ENCODE assay signal across 8 cellular contexts in the genomic region with DNA sequence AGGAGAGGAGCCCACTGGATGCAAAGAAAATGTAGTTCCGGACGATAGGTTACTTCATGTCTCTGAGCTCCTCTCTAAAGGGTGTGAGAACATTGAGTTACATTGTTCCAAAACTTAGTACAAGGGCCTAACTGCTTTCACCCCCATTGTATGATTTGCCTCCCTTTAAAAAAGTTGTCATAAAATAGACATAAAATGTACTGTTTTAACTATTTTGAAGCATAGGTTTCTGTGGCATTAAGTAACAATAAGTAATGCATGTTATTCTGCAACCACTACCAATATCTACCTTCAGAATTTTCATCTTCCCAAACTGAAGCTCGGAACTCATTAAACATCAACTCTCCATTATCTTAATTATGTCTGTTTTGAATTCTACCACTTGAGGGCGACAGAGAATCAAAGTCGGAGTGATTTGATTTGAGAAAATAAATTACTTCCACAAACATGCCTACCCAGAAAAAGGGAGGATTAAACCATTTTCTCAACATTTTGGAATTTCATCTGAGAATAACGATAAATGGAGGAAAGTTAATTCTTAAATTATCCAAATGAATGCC. TPM values are rescaled to one million over a fixed set of nuclear protein-coding genes. Genes with fewer than 3 reads are reported as not detected.
A peak's percentile ranks its signal among the peaks of the same experiment; 100 is the strongest.
DNase-seq lines count a peak whose midpoint lies in the region; ATAC-seq and TF ChIP-seq lines count a peak whose summit lies in the region.

No MANE protein-coding gene starts in this region.

- H3K4me1 Mint-ChIP-seq in CD4-positive, alpha-beta T cell (ENCODE audit: low read depth): no peaks in the 10 kb centered on the region

- H3K27ac Mint-ChIP-seq in CD4-positive, alpha-beta T cell: no peak overlapping the region

- H3K4me3 ChIP-seq in fibroblast of villous mesenchyme (ENCODE audit: low read depth, low read length): no peak overlapping the region
- H3K4me3 ChIP-seq in thoracic aorta: no peak overlapping the region

- H3K36me3 Mint-ChIP-seq in CD4-positive, alpha-beta T cell (ENCODE audit: low read depth): no peaks in the 10 kb centered on the region

- H3K27me3 Mint-ChIP-seq in CD4-positive, alpha-beta T cell: peaks cover 82% of the 10 kb centered on the region

- POLR2A ChIA-PET in CD4-positive, alpha-beta T cell (lab: Charles Lee): no interaction called here

- ATAC-seq in CD4-positive, alpha-beta T cell (ENCODE audit: poor library complexity): no peak
- ATAC-seq in thoracic aorta (ENCODE audit: insufficient number of reproducible peaks, low FRiP score, low read depth) (no peak), GM21423 (IDR thresholded peaks at IDR 0.05; ENCODE audit: unreplicated experiment) (no peak)

- no peak for DNase-seq in CD4-positive, alpha-beta T cell
- DNase-seq in HCEC 1CT (peak; percentile 29), SHP77 treated with DMSO at 0.1 percent for 48 hours (lab: John Stamatoyannopoulos, UW) (peak; percentile 12), fibroblast of villous mesenchyme (ENCODE audit: low read depth) (peak; percentile 64), thoracic aorta (ENCODE audit: low spot score) (no peak), NCI-H187 (lab: John Stamatoyannopoulos, UW) (no peak)
- no peak for DNase-seq in activated T-cell treated with anti-CD3 and anti-CD28 coated beads, Interleukin-2, amount 50 U/mL, for 48 hours

- CTCF ChIA-PET in CD4-positive, alpha-beta T cell (lab: Charles Lee): no interaction called here

- no peak overlapping the region for H3K4me3 Mint-ChIP-seq in CD4-positive, alpha-beta T cell

- no peak overlapping the region for H3K27ac ChIP-seq in CD4-positive, alpha-beta T cell (ENCODE audit: low read depth, low read length)
- H3K27ac ChIP-seq in thoracic aorta: no peak overlapping the region

- no peaks in the 10 kb centered on the region for H3K36me3 ChIP-seq in thoracic aorta

- H3K9me3 ChIP-seq in CD4-positive, alpha-beta T cell (ENCODE audit: control insufficient read depth, low read length): no peaks in the 10 kb centered on the region
- H3K9me3 ChIP-seq in thoracic aorta: no peaks in the 10 kb centered on the region

- peaks cover 0 to 11% of the 10 kb centered on the region in 2 donors for H3K4me1 ChIP-seq in thoracic aorta (ENCODE audit: control insufficient read depth in 1 of 2, low read depth in 2 of 2)

- no peaks in the 10 kb centered on the region for H3K9me3 Mint-ChIP-seq in CD4-positive, alpha-beta T cell

- TF ChIP-seq CTCF in CD4-positive, alpha-beta T cell (IDR thresholded peaks at IDR 0.05): peak; percentile 65
- TF ChIP-seq CTCF in fibroblast of villous mesenchyme (IDR thresholded peaks at IDR 0.05; ENCODE audit: insufficient read depth, low read depth, low read length): peak; percentile 64
- TF ChIP-seq CTCF in thoracic aorta (IDR thresholded peaks at IDR 0.05): peak; percentile 61

- peaks cover 59% of the 10 kb centered on the region for H3K27me3 ChIP-seq in CD4-positive, alpha-beta T cell (ENCODE audit: control insufficient read depth, insufficient read depth, low read length)
- peaks cover 8% of the 10 kb centered on the region for H3K27me3 ChIP-seq in thoracic aorta (replicated peaks; ENCODE audit: insufficient read depth)

- intact Hi-C loops in CD4-positive, alpha-beta T cell (cut with DNase I, micrococcal nuclease): loop anchor here in 1 of 2 experiments (2.0 kb wide), 2 partner anchors 1198 to 1364 kb away; no protein-coding TSS in a partner anchor

RNA-seq across cellular contexts. Expression of a gene that starts 2.7 kb away (rescaled TPM):
- not detected for total RNA-seq in CD4-positive, alpha-beta T cell
- total RNA-seq in fibroblast of villous mesenchyme: under 0.01 TPM in 1 of 2 replicates, not detected in the other
- not detected for total RNA-seq in thoracic aorta

RNA-seq across cellular contexts. Expression of a gene that starts 18.1 kb away (rescaled TPM):
- not detected for total RNA-seq in CD4-positive, alpha-beta T cell
- total RNA-seq in fibroblast of villous mesenchyme: not detected in 2 replicates
- total RNA-seq in thoracic aorta: not detected

RNA-seq across cellular contexts. Expression of a gene that starts 30.1 kb away (rescaled TPM):
- 1 to 10 TPM; 8.0 to 10.0 TPM for total RNA-seq in CD4-positive, alpha-beta T cell
- total RNA-seq in fibroblast of villous mesenchyme: 88.5 and 175 TPM in 2 replicates
- total RNA-seq in thoracic aorta: 1,000 to 10,000 TPM in 1 of 2 donors, 100 to 1,000 TPM in 1; 884 to 1,323 TPM

Comparison
In these comparisons a context has a peak if more than half of its experiments do, and no peak if none do; other contexts are left out.
1. DNase-seq: peak in HCEC 1CT (single experiment), SHP77 treated with DMSO at 0.1 percent for 48 hours (single experiment) and fibroblast of villous mesenchyme (single experiment); none in CD4-positive, alpha-beta T cell (0 of 10), thoracic aorta (single experiment), NCI-H187 (0 of 2) and activated T-cell treated with anti-CD3 and anti-CD28 coated beads, Interleukin-2, amount 50 U/mL, for 48 hours (0 of 2).
2. Peak in every context shown above with its lines, with median percentiles within 50 percentile points of each other: CTCF ChIP-seq.